ENCODE assay signal across 8 cellular contexts in genomic region chr12:67827820-67828383, GRCh38.
DNase-seq lines count a peak whose midpoint lies in the region; ATAC-seq lines count a peak whose summit lies in the region.

No MANE protein-coding gene starts in this region.

- peak overlapping the region; percentile 45 for H3K4me3 ChIP-seq in skeletal muscle cell (ENCODE audit: low read depth, low read length)

- DNase-seq in EH (ENCODE audit: low read depth) (peak; percentile 97), activated T-cell treated with anti-CD3 and anti-CD28 coated beads for 48 hours (ENCODE audit: low read depth) (peak; percentile 42), glomerular visceral epithelial cell (ENCODE audit: extremely low spot score) (peak; percentile 90), skeletal muscle cell (ENCODE audit: low read depth) (peak; percentile 87), NCI-H345 treated with DMSO at 0.1 percent for 48 hours (lab: John Stamatoyannopoulos, UW; ENCODE audit: unreplicated experiment) (no peak)
- DNase-seq in effector CD8-positive, alpha-beta T cell (lab: John Stamatoyannopoulos, UW): no peak

- ATAC-seq in HG03378 (IDR thresholded peaks at IDR 0.05; ENCODE audit: unreplicated experiment) (peak; percentile 60), GM19328 (IDR thresholded peaks at IDR 0.05; ENCODE audit: unreplicated experiment) (no peak)

Comparison
In these comparisons a context has a peak if more than half of its experiments do, and no peak if none do; other contexts are left out.
1. DNase-seq: peak in EH (single experiment), activated T-cell treated with anti-CD3 and anti-CD28 coated beads for 48 hours (single experiment), glomerular visceral epithelial cell (single experiment) and skeletal muscle cell (single experiment); none in effector CD8-positive, alpha-beta T cell (single experiment) and NCI-H345 treated with DMSO at 0.1 percent for 48 hours (single experiment).